ENCODE assay signal across 25 cellular contexts in the genomic region with DNA sequence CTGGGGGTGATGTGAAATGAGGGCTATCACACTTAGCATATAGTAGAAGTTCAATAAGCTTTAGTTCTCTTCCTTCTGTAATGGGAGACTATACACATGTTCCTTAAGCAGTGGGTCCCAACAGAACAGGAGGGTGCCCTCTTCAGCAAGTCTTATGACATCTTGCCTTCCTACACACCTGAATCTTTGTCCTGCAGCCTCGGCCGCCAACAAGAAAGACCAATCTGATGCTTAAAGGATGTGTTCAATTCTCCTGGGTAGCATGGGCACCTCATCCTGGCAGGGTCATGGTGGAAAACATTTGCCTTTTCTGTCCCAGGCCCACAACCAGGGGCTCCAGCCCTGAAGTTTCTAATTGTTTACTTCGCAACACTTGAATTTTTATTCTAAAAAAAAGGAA.
"Had no signal": no experiment of that assay in that cellular context is flagged by ENCODE, and none has a peak within 500 bp of the region (broad histone marks: within the 10 kb centered on the region; RNA-seq: fewer than 3 reads in every experiment).

No MANE protein-coding gene starts in this region.

- H3K36me3 ChIP-seq: neutrophil, pancreas, right lobe of liver, sigmoid colon, suprapubic skin, tibial artery, transverse colon, upper lobe of right lung, uterus had no signal

- H3K4me1 ChIP-seq: psoas muscle, sigmoid colon, testis, transverse colon, uterus had no signal

- H3K27me3 ChIP-seq: pancreas, right lobe of liver, sigmoid colon, suprapubic skin, testis, tibial artery, transverse colon, upper lobe of right lung, uterus had no signal

- H3K27ac ChIP-seq: neutrophil, pancreas, psoas muscle, sigmoid colon, suprapubic skin, testis, tibial artery, transverse colon, upper lobe of right lung, uterus had no signal

- FAIRE-seq: pancreas, small intestine had no signal

- H3K4me3 ChIP-seq: pancreas, psoas muscle, right lobe of liver, sigmoid colon, suprapubic skin, testis, tibial artery, transverse colon, upper lobe of right lung, uterus had no signal

- DNase-seq: naive thymus-derived CD4-positive, alpha-beta T cell; natural killer cell; nephron progenitor cell; nucleus accumbens; pancreas; psoas muscle; right cardiac atrium; right lobe of liver; sigmoid colon; stimulated activated CD4-positive, alpha-beta T cell treated with anti-CD3 and anti-CD28 coated beads, Interleukin-15, amount 100 ng/mL, for 24 hours; stimulated activated CD4-positive, alpha-beta T cell treated with anti-CD3 and anti-CD28 coated beads, Interleukin-4, amount 100 ng/mL, for 1 hour; stimulated activated CD4-positive, alpha-beta T cell treated with anti-CD3 and anti-CD28 coated beads, Interleukin-4, amount 100 ng/mL, for 4 hours; stimulated activated CD8-positive, alpha-beta memory T cell treated with anti-CD3 and anti-CD28 coated beads, Interleukin-4, amount 100 ng/mL, for 48 hours; stimulated activated naive CD4-positive, alpha-beta T cell; stimulated activated naive CD8-positive, alpha-beta T cell treated with anti-CD3 and anti-CD28 coated beads, Interleukin-15, amount 100 ng/mL, for 72 hours; stimulated activated naive CD8-positive, alpha-beta T cell treated with anti-CD3 and anti-CD28 coated beads, Interleukin-15, Interleukin-2, amounts not matched to agents 100 U/mL and 50 U/mL, for 24 hours; substantia nigra; testis; tibial artery; transverse colon; upper lobe of right lung; uterus had no signal

- H3K9me3 ChIP-seq: neutrophil, pancreas, psoas muscle, right lobe of liver, sigmoid colon, suprapubic skin, testis, tibial artery, transverse colon, upper lobe of right lung, uterus had no signal
